In genomic region chr1:154739654-154740053, GRCh38 we compare ENCODE assay signal across 24 cellular contexts.
DNase-seq lines count a peak whose midpoint lies in the region; ATAC-seq and TF ChIP-seq lines count a peak whose summit lies in the region.
"Had no signal": no experiment of that assay in that cellular context is flagged by ENCODE, and none has a peak within 500 bp of the region (broad histone marks: within the 10 kb centered on the region; RNA-seq: fewer than 3 reads in every experiment).

No MANE protein-coding gene starts in this region.

- H3K4me3 ChIP-seq in coronary artery, result no peak overlapping the region
- H3K4me3 ChIP-seq: A549; BLaER1 treated with 17β-estradiol and CSF1 and Interleukin-3, amounts not matched to agents 10 nM and 100 nM; GM12878; MG63 had no signal

- DNase-seq in stimulated activated naive CD8-positive, alpha-beta T cell treated with anti-CD3 and anti-CD28 coated beads, Interleukin-15, amount 100 ng/mL, for 72 hours, result no peak
- peak; percentile 73 for DNase-seq in coronary artery (ENCODE audit: low spot score)
- peak; percentile 0 for DNase-seq in natural killer cell
- DNase-seq in NCI-H2171 (lab: John Stamatoyannopoulos, UW), result no peak
- DNase-seq in activated CD8-positive, alpha-beta memory T cell treated with anti-CD3 and anti-CD28 coated beads, Interleukin-2, amount 10 ng/mL, durations not matched to agents 7 days and 5 days, result no peak
- DNase-seq: AML-193; CD4-positive, alpha-beta T cell; COR-L47; DMS53; HCEC 1CT; IMR-90; KG1; MG63; NCI-H2029; NCI-H226; NCI-H510A; NCI-H69; SHP77 treated with DMSO at 0.1 percent for 48 hours had no signal

- H3K27me3 Mint-ChIP-seq in stimulated activated naive CD8-positive, alpha-beta T cell treated with anti-CD3 and anti-CD28 coated beads, Interleukin-15, Interleukin-2, amounts not matched to agents 100 ng/mL and 50 ng/mL, for 24 hours, result peaks cover 4% of the 10 kb centered on the region
- peaks cover 18% of the 10 kb centered on the region for H3K27me3 Mint-ChIP-seq in stimulated activated naive CD8-positive, alpha-beta T cell treated with anti-CD3 and anti-CD28 coated beads, Interleukin-15, amount 100 ng/mL, for 72 hours
- H3K27me3 Mint-ChIP-seq in natural killer cell (ENCODE audit: low read depth in 2 of 2), result peaks cover 46 to 65% of the 10 kb centered on the region in 2 donors
- peaks cover 81% of the 10 kb centered on the region for H3K27me3 Mint-ChIP-seq in activated CD8-positive, alpha-beta memory T cell treated with anti-CD3 and anti-CD28 coated beads, Interleukin-2, amount 10 ng/mL, durations not matched to agents 7 days and 5 days

- H3K4me1 Mint-ChIP-seq in stimulated activated naive CD8-positive, alpha-beta T cell treated with anti-CD3 and anti-CD28 coated beads, Interleukin-15, Interleukin-2, amounts not matched to agents 100 ng/mL and 50 ng/mL, for 24 hours (ENCODE audit: low read depth), result peaks cover 57% of the 10 kb centered on the region
- H3K4me1 Mint-ChIP-seq in stimulated activated naive CD8-positive, alpha-beta T cell treated with anti-CD3 and anti-CD28 coated beads, Interleukin-15, amount 100 ng/mL, for 72 hours, result peaks cover 50% of the 10 kb centered on the region
- peaks cover 0 to under 1% of the 10 kb centered on the region in 2 donors for H3K4me1 Mint-ChIP-seq in natural killer cell
- peaks cover 29% of the 10 kb centered on the region for H3K4me1 Mint-ChIP-seq in activated CD8-positive, alpha-beta memory T cell treated with anti-CD3 and anti-CD28 coated beads, Interleukin-2, amount 10 ng/mL, durations not matched to agents 7 days and 5 days

- H3K27ac Mint-ChIP-seq in stimulated activated naive CD8-positive, alpha-beta T cell treated with anti-CD3 and anti-CD28 coated beads, Interleukin-15, Interleukin-2, amounts not matched to agents 100 ng/mL and 50 ng/mL, for 24 hours, result peak overlapping the region; percentile 3
- no peak overlapping the region for H3K27ac Mint-ChIP-seq in stimulated activated naive CD8-positive, alpha-beta T cell treated with anti-CD3 and anti-CD28 coated beads, Interleukin-15, amount 100 ng/mL, for 72 hours
- no peak overlapping the region for H3K27ac Mint-ChIP-seq in natural killer cell
- no peak overlapping the region for H3K27ac Mint-ChIP-seq in activated CD8-positive, alpha-beta memory T cell treated with anti-CD3 and anti-CD28 coated beads, Interleukin-2, amount 10 ng/mL, durations not matched to agents 7 days and 5 days
- H3K27ac Mint-ChIP-seq: CD4-positive, alpha-beta T cell had no signal

- CTCF ChIA-PET in activated CD8-positive, alpha-beta memory T cell treated with anti-CD3 and anti-CD28 coated beads, Interleukin-2, amount 10 ng/mL, durations not matched to agents 7 days and 5 days (lab: Charles Lee), result interaction anchor here (1.1 to 2.2 kb wide), 3 partner anchors 9 to 39 kb away, joined by 3 to 8 read pairs (median 6); no protein-coding TSS in a partner anchor

- no peak overlapping the region for H3K4me3 Mint-ChIP-seq in stimulated activated naive CD8-positive, alpha-beta T cell treated with anti-CD3 and anti-CD28 coated beads, Interleukin-15, Interleukin-2, amounts not matched to agents 100 ng/mL and 50 ng/mL, for 24 hours
- H3K4me3 Mint-ChIP-seq in stimulated activated naive CD8-positive, alpha-beta T cell treated with anti-CD3 and anti-CD28 coated beads, Interleukin-15, amount 100 ng/mL, for 72 hours, result no peak overlapping the region
- no peak overlapping the region for H3K4me3 Mint-ChIP-seq in natural killer cell
- H3K4me3 Mint-ChIP-seq in activated CD8-positive, alpha-beta memory T cell treated with anti-CD3 and anti-CD28 coated beads, Interleukin-2, amount 10 ng/mL, durations not matched to agents 7 days and 5 days, result no peak overlapping the region
- H3K4me3 Mint-ChIP-seq: CD4-positive, alpha-beta T cell had no signal

- no peak overlapping the region for H3K27ac ChIP-seq in coronary artery
- H3K27ac ChIP-seq: A549; BLaER1 treated with 17β-estradiol and CSF1 and Interleukin-3, amounts not matched to agents 10 nM and 100 nM had no signal

- no peaks in the 10 kb centered on the region for H3K36me3 Mint-ChIP-seq in stimulated activated naive CD8-positive, alpha-beta T cell treated with anti-CD3 and anti-CD28 coated beads, Interleukin-15, Interleukin-2, amounts not matched to agents 100 ng/mL and 50 ng/mL, for 24 hours (ENCODE audit: low read depth)
- H3K36me3 Mint-ChIP-seq in natural killer cell, result no peaks in the 10 kb centered on the region
- H3K36me3 Mint-ChIP-seq in activated CD8-positive, alpha-beta memory T cell treated with anti-CD3 and anti-CD28 coated beads, Interleukin-2, amount 10 ng/mL, durations not matched to agents 7 days and 5 days, result peaks cover 5% of the 10 kb centered on the region

- no peak for ATAC-seq in stimulated activated naive CD8-positive, alpha-beta T cell treated with anti-CD3 and anti-CD28 coated beads, Interleukin-15, amount 100 ng/mL, for 72 hours
- ATAC-seq in natural killer cell, result no peak
- no peak for ATAC-seq in HG02678 (IDR thresholded peaks at IDR 0.05; ENCODE audit: unreplicated experiment)
- no peak for ATAC-seq in activated CD8-positive, alpha-beta memory T cell treated with anti-CD3 and anti-CD28 coated beads, Interleukin-2, amount 10 ng/mL, durations not matched to agents 7 days and 5 days
- ATAC-seq: A549, GM12878, Panc1 had no signal

- TF ChIP-seq CTCF in coronary artery (IDR thresholded peaks at IDR 0.05) (no peak), natural killer cell (IDR thresholded peaks at IDR 0.05) (no peak)

- intact Hi-C loops in natural killer cell (cut with micrococcal nuclease), result no loop called here

- H3K9me3 Mint-ChIP-seq in stimulated activated naive CD8-positive, alpha-beta T cell treated with anti-CD3 and anti-CD28 coated beads, Interleukin-15, Interleukin-2, amounts not matched to agents 100 ng/mL and 50 ng/mL, for 24 hours, result no peaks in the 10 kb centered on the region
- H3K9me3 Mint-ChIP-seq in stimulated activated naive CD8-positive, alpha-beta T cell treated with anti-CD3 and anti-CD28 coated beads, Interleukin-15, amount 100 ng/mL, for 72 hours, result no peaks in the 10 kb centered on the region
- no peaks in the 10 kb centered on the region for H3K9me3 Mint-ChIP-seq in natural killer cell
- H3K9me3 Mint-ChIP-seq in activated CD8-positive, alpha-beta memory T cell treated with anti-CD3 and anti-CD28 coated beads, Interleukin-2, amount 10 ng/mL, durations not matched to agents 7 days and 5 days (ENCODE audit: low read depth), result peaks cover 3% of the 10 kb centered on the region
- H3K9me3 Mint-ChIP-seq: CD4-positive, alpha-beta T cell had no signal

Comparison
In these comparisons a context has a peak if more than half of its experiments do, and no peak if none do; other contexts are left out.
1. DNase-seq: peak in coronary artery (single experiment) and natural killer cell (single experiment); none in stimulated activated naive CD8-positive, alpha-beta T cell treated with anti-CD3 and anti-CD28 coated beads, Interleukin-15, amount 100 ng/mL, for 72 hours (0 of 2), NCI-H2171 (single experiment) and activated CD8-positive, alpha-beta memory T cell treated with anti-CD3 and anti-CD28 coated beads, Interleukin-2, amount 10 ng/mL, durations not matched to agents 7 days and 5 days (single experiment).